Comparison of ENCODE assay signal across 20 cellular contexts in the genomic region with DNA sequence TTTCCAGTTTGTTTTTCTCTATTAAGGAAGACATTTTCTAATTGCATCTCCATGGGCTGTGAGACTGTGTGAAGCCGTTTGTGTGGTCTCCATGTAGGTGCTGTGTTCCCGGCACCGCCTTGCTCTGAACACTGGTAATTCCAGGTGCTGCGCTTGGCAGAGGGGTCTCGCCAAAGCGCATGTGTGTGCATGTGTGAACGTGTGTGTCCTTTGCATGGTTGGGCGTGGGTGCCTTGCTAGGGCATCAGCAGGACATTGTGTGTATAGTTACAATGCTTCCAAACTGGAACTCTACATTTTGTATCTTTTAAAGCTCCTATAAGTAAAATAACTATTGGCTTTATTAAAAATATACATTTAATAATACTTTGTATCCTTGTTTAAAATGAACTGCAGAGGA. TPM values are rescaled to one million over a fixed set of nuclear protein-coding genes. Genes with fewer than 3 reads are reported as not detected.
DNase-seq lines count a peak whose midpoint lies in the region; ATAC-seq lines count a peak whose summit lies in the region.
"Had no signal": no experiment of that assay in that cellular context is flagged by ENCODE, and none has a peak within 500 bp of the region (broad histone marks: within the 10 kb centered on the region; RNA-seq: fewer than 3 reads in every experiment).

No MANE protein-coding gene starts in this region.

- no peak overlapping the region for H3K18ac ChIP-seq in neuronal stem cell (ENCODE audit: low read length)

- no peak overlapping the region for H2AFZ ChIP-seq in neuronal stem cell (ENCODE audit: low read length)

- H3K27me3 Mint-ChIP-seq in activated CD4-positive, alpha-beta T cell treated with anti-CD3 and anti-CD28 coated beads for 36 hours = no peaks in the 10 kb centered on the region
- H3K27me3 Mint-ChIP-seq in activated CD4-positive, alpha-beta T cell treated with anti-CD3 and anti-CD28 coated beads, Interleukin-2, amount 10 ng/mL, durations not matched to agents 24 days and 14 days = no peaks in the 10 kb centered on the region
- H3K27me3 Mint-ChIP-seq in activated naive CD4-positive, alpha-beta T cell treated with anti-CD3 and anti-CD28 coated beads, Interleukin-2, amount 10 ng/mL, durations not matched to agents 7 days and 5 days = peaks cover 4% of the 10 kb centered on the region
- no peaks in the 10 kb centered on the region for H3K27me3 Mint-ChIP-seq in activated T-helper 17 cell treated with anti-CD3 and anti-CD28 coated beads, Interleukin-2, amount 50 U/mL, for 72 hours
- H3K27me3 Mint-ChIP-seq in activated CD4-positive, alpha-beta memory T cell treated with anti-CD3 and anti-CD28 coated beads, Interleukin-2, amount 10 ng/mL, durations not matched to agents 7 days and 5 days = no peaks in the 10 kb centered on the region
- H3K27me3 Mint-ChIP-seq: B cell; CD4-positive, alpha-beta T cell had no signal

- H3K23ac ChIP-seq in neuronal stem cell (ENCODE audit: low read depth, low read length, poor library complexity) = no peak overlapping the region

- H3K27ac ChIP-seq in neuronal stem cell (replicated peaks; ENCODE audit: low read length) = no peak overlapping the region
- H3K27ac ChIP-seq: 22Rv1; A549; BLaER1 treated with 17β-estradiol and CSF1 and Interleukin-3, amounts not matched to agents 10 nM and 100 nM; C4-2B had no signal

- H3K4me3 ChIP-seq in neuronal stem cell (ENCODE audit: low read length in 2 of 2) = no peak overlapping the region
- H3K4me3 ChIP-seq: A549; BLaER1 treated with 17β-estradiol and CSF1 and Interleukin-3, amounts not matched to agents 10 nM and 100 nM had no signal

- CTCF ChIA-PET in activated CD4-positive, alpha-beta T cell treated with anti-CD3 and anti-CD28 coated beads for 36 hours (lab: Charles Lee) = interaction anchor here (1.4 kb wide), 1 partner anchor 9 kb away, joined by 5 read pairs; no protein-coding TSS in a partner anchor
- CTCF ChIA-PET in activated naive CD4-positive, alpha-beta T cell treated with anti-CD3 and anti-CD28 coated beads, Interleukin-2, amount 10 ng/mL, durations not matched to agents 7 days and 5 days (lab: Charles Lee) = no interaction called here
- CTCF ChIA-PET in activated CD4-positive, alpha-beta memory T cell treated with anti-CD3 and anti-CD28 coated beads, Interleukin-2, amount 10 ng/mL, durations not matched to agents 7 days and 5 days (lab: Charles Lee) = interaction anchor here (0.8 kb wide), 1 partner anchor 9 kb away, joined by 3 read pairs; no protein-coding TSS in a partner anchor

- no peak overlapping the region for H2BK5ac ChIP-seq in neuronal stem cell (ENCODE audit: low read length)

- H3K36me3 Mint-ChIP-seq in activated CD4-positive, alpha-beta T cell treated with anti-CD3 and anti-CD28 coated beads for 36 hours (ENCODE audit: low read depth) = peaks cover 2% of the 10 kb centered on the region
- peaks cover 11% of the 10 kb centered on the region for H3K36me3 Mint-ChIP-seq in activated CD4-positive, alpha-beta T cell treated with anti-CD3 and anti-CD28 coated beads, Interleukin-2, amount 10 ng/mL, durations not matched to agents 24 days and 14 days (ENCODE audit: low read depth)
- H3K36me3 Mint-ChIP-seq in activated naive CD4-positive, alpha-beta T cell treated with anti-CD3 and anti-CD28 coated beads, Interleukin-2, amount 10 ng/mL, durations not matched to agents 7 days and 5 days = peaks cover 38% of the 10 kb centered on the region
- H3K36me3 Mint-ChIP-seq in activated naive CD4-positive, alpha-beta T cell treated with anti-CD3 and anti-CD28 coated beads, Interleukin-2, amount 50 U/mL, for 72 hours = peaks cover 4 to 12% of the 10 kb centered on the region in 2 donors
- peaks cover 60% of the 10 kb centered on the region for H3K36me3 Mint-ChIP-seq in activated T-helper 17 cell treated with anti-CD3 and anti-CD28 coated beads, Interleukin-2, amount 50 U/mL, for 72 hours (ENCODE audit: low read depth)
- H3K36me3 Mint-ChIP-seq in activated CD4-positive, alpha-beta memory T cell treated with anti-CD3 and anti-CD28 coated beads, Interleukin-2, amount 10 ng/mL, durations not matched to agents 7 days and 5 days (ENCODE audit: low read depth) = peaks cover 14% of the 10 kb centered on the region

- no peaks in the 10 kb centered on the region for H3K9me3 Mint-ChIP-seq in activated CD4-positive, alpha-beta T cell treated with anti-CD3 and anti-CD28 coated beads for 36 hours (ENCODE audit: low read depth)
- no peaks in the 10 kb centered on the region for H3K9me3 Mint-ChIP-seq in activated CD4-positive, alpha-beta T cell treated with anti-CD3 and anti-CD28 coated beads, Interleukin-2, amount 10 ng/mL, durations not matched to agents 24 days and 14 days
- H3K9me3 Mint-ChIP-seq in activated naive CD4-positive, alpha-beta T cell treated with anti-CD3 and anti-CD28 coated beads, Interleukin-2, amount 10 ng/mL, durations not matched to agents 7 days and 5 days = no peaks in the 10 kb centered on the region
- H3K9me3 Mint-ChIP-seq in activated naive CD4-positive, alpha-beta T cell treated with anti-CD3 and anti-CD28 coated beads, Interleukin-2, amount 50 U/mL, for 72 hours = no peaks in the 10 kb centered on the region
- no peaks in the 10 kb centered on the region for H3K9me3 Mint-ChIP-seq in activated T-helper 17 cell treated with anti-CD3 and anti-CD28 coated beads, Interleukin-2, amount 50 U/mL, for 72 hours
- H3K9me3 Mint-ChIP-seq in activated CD4-positive, alpha-beta memory T cell treated with anti-CD3 and anti-CD28 coated beads, Interleukin-2, amount 10 ng/mL, durations not matched to agents 7 days and 5 days = no peaks in the 10 kb centered on the region
- H3K9me3 Mint-ChIP-seq: CD4-positive, alpha-beta T cell; CD8-positive, alpha-beta T cell had no signal

- WGBS in neuronal stem cell (ENCODE audit: extremely low coverage in 2 of 2, insufficient read length in 2 of 2, insufficient replicate concordance in 1 of 2), 2 donors = no CpG with 5 or more reads among the region's 8 CpGs

- H3K4me1 Mint-ChIP-seq in activated CD4-positive, alpha-beta T cell treated with anti-CD3 and anti-CD28 coated beads for 36 hours = peaks cover 33% of the 10 kb centered on the region
- H3K4me1 Mint-ChIP-seq in activated CD4-positive, alpha-beta T cell treated with anti-CD3 and anti-CD28 coated beads, Interleukin-2, amount 10 ng/mL, durations not matched to agents 24 days and 14 days = peaks cover 34% of the 10 kb centered on the region
- peaks cover 46% of the 10 kb centered on the region for H3K4me1 Mint-ChIP-seq in activated naive CD4-positive, alpha-beta T cell treated with anti-CD3 and anti-CD28 coated beads, Interleukin-2, amount 10 ng/mL, durations not matched to agents 7 days and 5 days
- peaks cover 27% of the 10 kb centered on the region for H3K4me1 Mint-ChIP-seq in activated T-helper 17 cell treated with anti-CD3 and anti-CD28 coated beads, Interleukin-2, amount 50 U/mL, for 72 hours
- H3K4me1 Mint-ChIP-seq in activated CD4-positive, alpha-beta memory T cell treated with anti-CD3 and anti-CD28 coated beads, Interleukin-2, amount 10 ng/mL, durations not matched to agents 7 days and 5 days = peaks cover 44% of the 10 kb centered on the region

- peaks cover 4% of the 10 kb centered on the region for H3K79me1 ChIP-seq in neuronal stem cell (ENCODE audit: low read depth, low read length)

- no peak overlapping the region for H2BK120ac ChIP-seq in neuronal stem cell (ENCODE audit: low read depth, low read length)

- H3K4me3 Mint-ChIP-seq in activated CD4-positive, alpha-beta T cell treated with anti-CD3 and anti-CD28 coated beads for 36 hours = no peak overlapping the region
- H3K4me3 Mint-ChIP-seq in activated CD4-positive, alpha-beta T cell treated with anti-CD3 and anti-CD28 coated beads, Interleukin-2, amount 10 ng/mL, durations not matched to agents 24 days and 14 days = no peak overlapping the region
- H3K4me3 Mint-ChIP-seq in activated naive CD4-positive, alpha-beta T cell treated with anti-CD3 and anti-CD28 coated beads, Interleukin-2, amount 10 ng/mL, durations not matched to agents 7 days and 5 days = no peak overlapping the region
- no peak overlapping the region for H3K4me3 Mint-ChIP-seq in activated T-helper 17 cell treated with anti-CD3 and anti-CD28 coated beads, Interleukin-2, amount 50 U/mL, for 72 hours
- no peak overlapping the region for H3K4me3 Mint-ChIP-seq in activated CD4-positive, alpha-beta memory T cell treated with anti-CD3 and anti-CD28 coated beads, Interleukin-2, amount 10 ng/mL, durations not matched to agents 7 days and 5 days
- H3K4me3 Mint-ChIP-seq: B cell; CD4-positive, alpha-beta T cell; CD8-positive, alpha-beta T cell had no signal

- no peak overlapping the region for H2BK15ac ChIP-seq in neuronal stem cell (ENCODE audit: low read length)

- H4K8ac ChIP-seq in neuronal stem cell (ENCODE audit: low read depth, low read length) = no peak overlapping the region

- DNase-seq in activated CD4-positive, alpha-beta T cell treated with anti-CD3 and anti-CD28 coated beads for 36 hours = no peak
- DNase-seq in activated CD4-positive, alpha-beta T cell treated with anti-CD3 and anti-CD28 coated beads, Interleukin-2, amount 10 ng/mL, durations not matched to agents 24 days and 14 days = no peak
- peak; percentile 9 for DNase-seq in activated naive CD4-positive, alpha-beta T cell treated with anti-CD3 and anti-CD28 coated beads, Interleukin-2, amount 10 ng/mL, durations not matched to agents 7 days and 5 days
- no peak for DNase-seq in activated naive CD4-positive, alpha-beta T cell treated with anti-CD3 and anti-CD28 coated beads, Interleukin-2, amount 50 U/mL, for 72 hours (ENCODE audit: low spot score in 2 of 2)
- DNase-seq in neuronal stem cell (ENCODE audit: low spot score) = no peak
- no peak for DNase-seq in activated CD4-positive, alpha-beta memory T cell treated with anti-CD3 and anti-CD28 coated beads, Interleukin-2, amount 10 ng/mL, durations not matched to agents 7 days and 5 days
- DNase-seq: AML-193; Caco-2; Calu3; CD4-positive, alpha-beta T cell; CD8-positive, alpha-beta T cell; DMS79 treated with DMSO at 0.1 percent for 48 hours; GF-D8 had no signal

- H3K9me3 ChIP-seq in neuronal stem cell (replicated peaks in 1 of 2; ENCODE audit: control insufficient read depth in 2 of 2, insufficient read depth in 1 of 2, low read depth in 1 of 2, low read length in 2 of 2) = peaks cover 0 to 2% of the 10 kb centered on the region in 2 donors
- H3K9me3 ChIP-seq: A549; BLaER1 treated with 17β-estradiol and CSF1 and Interleukin-3, amounts not matched to agents 10 nM and 100 nM; Caco-2 had no signal

- no peak overlapping the region for H3K4ac ChIP-seq in neuronal stem cell (ENCODE audit: low read length)

- H3K4me2 ChIP-seq in neuronal stem cell (ENCODE audit: insufficient read depth, low read length, poor library complexity, severe bottlenecking) = no peak overlapping the region
- H3K4me2 ChIP-seq: A549; BLaER1 treated with 17β-estradiol and CSF1 and Interleukin-3, amounts not matched to agents 10 nM and 100 nM had no signal

- intact Hi-C loops in activated CD4-positive, alpha-beta T cell treated with anti-CD3 and anti-CD28 coated beads for 36 hours (cut with DNase I, micrococcal nuclease) = loop anchor here (5.0 to 10.0 kb wide), 3 partner anchors 310 to 983 kb away; partner anchors contain the start of genes CEBPG (in 1 of the 2) and KCTD15 (in 1 of the 2)
- intact Hi-C loops in activated CD4-positive, alpha-beta T cell treated with anti-CD3 and anti-CD28 coated beads, Interleukin-2, amount 10 ng/mL, durations not matched to agents 24 days and 14 days (cut with micrococcal nuclease) = no loop called here

- H2BK12ac ChIP-seq in neuronal stem cell (ENCODE audit: low read length) = no peak overlapping the region

- H2AK5ac ChIP-seq in neuronal stem cell (ENCODE audit: low read depth, low read length) = no peak overlapping the region

- peaks cover 24 to 47% of the 10 kb centered on the region in 2 donors for H3K36me3 ChIP-seq in neuronal stem cell (replicated peaks in 1 of 2; ENCODE audit: control insufficient read depth in 2 of 2, insufficient read depth in 2 of 2, low read length in 2 of 2)

- H3K27ac Mint-ChIP-seq in activated CD4-positive, alpha-beta T cell treated with anti-CD3 and anti-CD28 coated beads for 36 hours = peak overlapping the region; percentile 8
- no peak overlapping the region for H3K27ac Mint-ChIP-seq in activated CD4-positive, alpha-beta T cell treated with anti-CD3 and anti-CD28 coated beads, Interleukin-2, amount 10 ng/mL, durations not matched to agents 24 days and 14 days
- peak overlapping the region; percentile 19 for H3K27ac Mint-ChIP-seq in activated naive CD4-positive, alpha-beta T cell treated with anti-CD3 and anti-CD28 coated beads, Interleukin-2, amount 10 ng/mL, durations not matched to agents 7 days and 5 days
- no peak overlapping the region for H3K27ac Mint-ChIP-seq in activated naive CD4-positive, alpha-beta T cell treated with anti-CD3 and anti-CD28 coated beads, Interleukin-2, amount 50 U/mL, for 72 hours
- peak overlapping the region; percentile 14 for H3K27ac Mint-ChIP-seq in activated T-helper 17 cell treated with anti-CD3 and anti-CD28 coated beads, Interleukin-2, amount 50 U/mL, for 72 hours
- no peak overlapping the region for H3K27ac Mint-ChIP-seq in activated CD4-positive, alpha-beta memory T cell treated with anti-CD3 and anti-CD28 coated beads, Interleukin-2, amount 10 ng/mL, durations not matched to agents 7 days and 5 days
- H3K27ac Mint-ChIP-seq: B cell; CD4-positive, alpha-beta T cell; CD8-positive, alpha-beta T cell had no signal

- ATAC-seq in activated CD4-positive, alpha-beta T cell treated with anti-CD3 and anti-CD28 coated beads for 36 hours = no peak
- ATAC-seq in activated naive CD4-positive, alpha-beta T cell treated with anti-CD3 and anti-CD28 coated beads, Interleukin-2, amount 50 U/mL, for 72 hours = no peak
- ATAC-seq in activated T-helper 17 cell treated with anti-CD3 and anti-CD28 coated beads, Interleukin-2, amount 50 U/mL, for 72 hours (replicated peaks) = no peak
- ATAC-seq in HG03571 (IDR thresholded peaks at IDR 0.05; ENCODE audit: unreplicated experiment) = no peak
- ATAC-seq: A549; CD8-positive, alpha-beta T cell had no signal

- POLR2A ChIA-PET in activated CD4-positive, alpha-beta T cell treated with anti-CD3 and anti-CD28 coated beads for 36 hours (lab: Charles Lee) = interaction anchor here (0.7 kb wide), 1 partner anchor 169 kb away, joined by 3 read pairs; no protein-coding TSS in a partner anchor
- POLR2A ChIA-PET in activated CD4-positive, alpha-beta memory T cell treated with anti-CD3 and anti-CD28 coated beads, Interleukin-2, amount 10 ng/mL, durations not matched to agents 7 days and 5 days (lab: Charles Lee) = interaction anchor here (1.5 kb wide), 1 partner anchor 11 kb away, joined by 5 read pairs; no protein-coding TSS in a partner anchor

- H3K27me3 ChIP-seq in neuronal stem cell (ENCODE audit: control insufficient read depth in 3 of 3, insufficient read depth in 3 of 3, low read depth in 1 of 3, low read length in 3 of 3) = no peaks in the 10 kb centered on the region
- H3K27me3 ChIP-seq: BLaER1 treated with 17β-estradiol and CSF1 and Interleukin-3, amounts not matched to agents 10 nM and 100 nM had no signal

- peaks cover 0 to 10% of the 10 kb centered on the region in 2 donors for H3K4me1 ChIP-seq in neuronal stem cell (ENCODE audit: control insufficient read depth in 2 of 2, insufficient read depth in 1 of 2, low read depth in 1 of 2, low read length in 2 of 2)

- peak overlapping the region; percentile 7 for H3K9ac ChIP-seq in neuronal stem cell (ENCODE audit: low read depth, low read length, poor library complexity)
- H3K9ac ChIP-seq: BLaER1 treated with 17β-estradiol and CSF1 and Interleukin-3, amounts not matched to agents 10 nM and 100 nM had no signal

- H4K91ac ChIP-seq in neuronal stem cell (ENCODE audit: low read depth, low read length, poor library complexity) = no peak overlapping the region

- H3K14ac ChIP-seq in neuronal stem cell (ENCODE audit: low read length) = no peak overlapping the region

RNA-seq across cellular contexts. Expression of gene GPI, which starts 9.8 kb away (rescaled TPM):
- 100 to 1,000 TPM; 686 to 839 TPM for total RNA-seq in activated CD4-positive, alpha-beta T cell treated with anti-CD3 and anti-CD28 coated beads for 36 hours
- total RNA-seq in activated CD4-positive, alpha-beta T cell treated with anti-CD3 and anti-CD28 coated beads, Interleukin-2, amount 10 ng/mL, durations not matched to agents 24 days and 14 days = 592 and 598 TPM in 2 replicates
- 100 to 1,000 TPM; 359 to 904 TPM for total RNA-seq in activated naive CD4-positive, alpha-beta T cell treated with anti-CD3 and anti-CD28 coated beads, Interleukin-2, amount 50 U/mL, for 72 hours
- total RNA-seq in activated T-helper 17 cell treated with anti-CD3 and anti-CD28 coated beads, Interleukin-2, amount 50 U/mL, for 72 hours = 1,000 to 10,000 TPM in 1 of 2 donors, 100 to 1,000 TPM in 1; 862 to 1,104 TPM
- 75.0 TPM for polyA plus RNA-seq in neuronal stem cell (2013, experiment 1 of 2)
- polyA plus RNA-seq in neuronal stem cell (2013, experiment 2 of 2) = 71.3 TPM
- 100 to 1,000 TPM; 658 to 662 TPM for total RNA-seq in activated CD4-positive, alpha-beta memory T cell treated with anti-CD3 and anti-CD28 coated beads, Interleukin-2, amount 10 ng/mL, durations not matched to agents 7 days and 5 days

RNA-seq across cellular contexts. Expression of gene PDCD2L, which starts 49.0 kb away (rescaled TPM):
- total RNA-seq in activated CD4-positive, alpha-beta T cell treated with anti-CD3 and anti-CD28 coated beads for 36 hours = 10 to 100 TPM; 31.0 to 35.2 TPM
- 44.4 and 50.8 TPM in 2 replicates for total RNA-seq in activated CD4-positive, alpha-beta T cell treated with anti-CD3 and anti-CD28 coated beads, Interleukin-2, amount 10 ng/mL, durations not matched to agents 24 days and 14 days
- total RNA-seq in activated naive CD4-positive, alpha-beta T cell treated with anti-CD3 and anti-CD28 coated beads, Interleukin-2, amount 50 U/mL, for 72 hours = 10 to 100 TPM; 18.0 to 32.8 TPM
- 10 to 100 TPM; 11.9 to 30.4 TPM for total RNA-seq in activated T-helper 17 cell treated with anti-CD3 and anti-CD28 coated beads, Interleukin-2, amount 50 U/mL, for 72 hours
- 30.4 TPM for polyA plus RNA-seq in neuronal stem cell (2013, experiment 1 of 2)
- polyA plus RNA-seq in neuronal stem cell (2013, experiment 2 of 2) = 30.4 TPM
- total RNA-seq in activated CD4-positive, alpha-beta memory T cell treated with anti-CD3 and anti-CD28 coated beads, Interleukin-2, amount 10 ng/mL, durations not matched to agents 7 days and 5 days = 1 to 10 TPM; 8.0 to 9.7 TPM

Comparison
In these comparisons a context has a peak if more than half of its experiments do, and no peak if none do; other contexts are left out.
1. H3K27ac Mint-ChIP-seq: peak in activated CD4-positive, alpha-beta T cell treated with anti-CD3 and anti-CD28 coated beads for 36 hours (single experiment), activated naive CD4-positive, alpha-beta T cell treated with anti-CD3 and anti-CD28 coated beads, Interleukin-2, amount 10 ng/mL, durations not matched to agents 7 days and 5 days (single experiment) and activated T-helper 17 cell treated with anti-CD3 and anti-CD28 coated beads, Interleukin-2, amount 50 U/mL, for 72 hours (single experiment); none in activated CD4-positive, alpha-beta T cell treated with anti-CD3 and anti-CD28 coated beads, Interleukin-2, amount 10 ng/mL, durations not matched to agents 24 days and 14 days (single experiment), activated naive CD4-positive, alpha-beta T cell treated with anti-CD3 and anti-CD28 coated beads, Interleukin-2, amount 50 U/mL, for 72 hours (0 of 2) and activated CD4-positive, alpha-beta memory T cell treated with anti-CD3 and anti-CD28 coated beads, Interleukin-2, amount 10 ng/mL, durations not matched to agents 7 days and 5 days (single experiment).